In genomic region chr4:73222466-73223257, GRCh38 we compare ENCODE assay signal across 8 cellular contexts. TPM values are rescaled to one million over a fixed set of nuclear protein-coding genes. Genes with fewer than 3 reads are reported as not detected.
DNase-seq lines count a peak whose midpoint lies in the region; ATAC-seq lines count a peak whose summit lies in the region.

No MANE protein-coding gene starts in this region.

- CTCF ChIA-PET in CD8-positive, alpha-beta memory T cell (lab: Charles Lee), result interaction anchor here (1.3 to 2.5 kb wide), 2 partner anchors 11 to 35 kb away, joined by 3 to 8 read pairs; no protein-coding TSS in a partner anchor
- CTCF ChIA-PET in activated CD4-positive, alpha-beta T cell treated with anti-CD3 and anti-CD28 coated beads for 36 hours (lab: Charles Lee), result interaction anchor here (0.8 to 1.6 kb wide), 7 partner anchors 9 to 152 kb away, joined by 3 to 5 read pairs (median 4); no protein-coding TSS in a partner anchor

- H3K4me3 ChIP-seq in CD8-positive, alpha-beta memory T cell (ENCODE audit: low read length), result peak overlapping the region; percentile 58
- peak overlapping the region; percentile 100 for H3K4me3 ChIP-seq in endocrine pancreas (ENCODE audit: control insufficient read depth, insufficient read depth, low read length)

- intact Hi-C loops in activated CD4-positive, alpha-beta T cell treated with anti-CD3 and anti-CD28 coated beads for 36 hours (cut with DNase I, micrococcal nuclease), result loop anchor here (1.0 to 2.0 kb wide), 4 partner anchors 22 to 153 kb away; partner anchors contain the start of genes ANKRD17 (in 1 of the 2) and COX18 (in 1 of the 2)

- POLR2A ChIA-PET in CD8-positive, alpha-beta memory T cell (lab: Charles Lee), result interaction anchor here (0.5 to 1.3 kb wide), 4 partner anchors 11 to 41 kb away, joined by 3 to 18 read pairs (median 4); partner anchors contain the start of gene ANKRD17
- POLR2A ChIA-PET in activated CD4-positive, alpha-beta T cell treated with anti-CD3 and anti-CD28 coated beads for 36 hours (lab: Charles Lee), result no interaction called here

- H3K27ac Mint-ChIP-seq in CD8-positive, alpha-beta memory T cell, result no peak overlapping the region
- H3K27ac Mint-ChIP-seq in activated CD4-positive, alpha-beta T cell treated with anti-CD3 and anti-CD28 coated beads for 36 hours, result no peak overlapping the region

- no peaks in the 10 kb centered on the region for H3K9me3 ChIP-seq in CD8-positive, alpha-beta memory T cell (ENCODE audit: low read length)
- H3K9me3 ChIP-seq in endocrine pancreas (ENCODE audit: control insufficient read depth, low read length), result no peaks in the 10 kb centered on the region

- DNase-seq in CD8-positive, alpha-beta memory T cell, result peak; percentile 10 to 81 (median 66)
- peak; percentile 27 for DNase-seq in GM19238 (ENCODE audit: insufficient read length, low spot score)
- peak; percentile 80 to 89 for DNase-seq in NCI-H446 (lab: John Stamatoyannopoulos, UW)
- peak; percentile 65 for DNase-seq in activated CD4-positive, alpha-beta T cell treated with anti-CD3 and anti-CD28 coated beads for 36 hours
- peak; percentile 86 for DNase-seq in middle frontal gyrus (ENCODE audit: extremely low spot score, low spot score)
- DNase-seq in stimulated activated naive CD4-positive, alpha-beta T cell (lab: John Stamatoyannopoulos, UW), result peak; percentile 2 to 83 (median 66)

- H3K36me3 Mint-ChIP-seq in CD8-positive, alpha-beta memory T cell, result peaks cover 0 to 3% (median 0%) of the 10 kb centered on the region in 3 donors
- peaks cover 8% of the 10 kb centered on the region for H3K36me3 Mint-ChIP-seq in activated CD4-positive, alpha-beta T cell treated with anti-CD3 and anti-CD28 coated beads for 36 hours (ENCODE audit: low read depth)

- no peaks in the 10 kb centered on the region for H3K27me3 ChIP-seq in CD8-positive, alpha-beta memory T cell (ENCODE audit: insufficient read depth, low read length, poor library complexity, severe bottlenecking)
- H3K27me3 ChIP-seq in endocrine pancreas (ENCODE audit: control insufficient read depth, insufficient read depth, low read length), result no peaks in the 10 kb centered on the region

- H3K27ac ChIP-seq in CD8-positive, alpha-beta memory T cell (ENCODE audit: low read depth, low read length), result peak overlapping the region; percentile 70

- H3K9ac ChIP-seq in endocrine pancreas (ENCODE audit: control insufficient read depth, insufficient read depth, low read length), result peak overlapping the region; percentile 66

- peak; percentile 99 for ATAC-seq in HG03354 (IDR thresholded peaks at IDR 0.05; ENCODE audit: poor library complexity, severe bottlenecking, unreplicated experiment)
- peak; percentile 100 for ATAC-seq in activated CD4-positive, alpha-beta T cell treated with anti-CD3 and anti-CD28 coated beads for 36 hours

- H3K4me3 Mint-ChIP-seq in CD8-positive, alpha-beta memory T cell, result no peak overlapping the region
- H3K4me3 Mint-ChIP-seq in activated CD4-positive, alpha-beta T cell treated with anti-CD3 and anti-CD28 coated beads for 36 hours, result no peak overlapping the region

- peaks cover 36 to 48% (median 38%) of the 10 kb centered on the region in 3 donors for H3K4me1 Mint-ChIP-seq in CD8-positive, alpha-beta memory T cell
- peaks cover 27% of the 10 kb centered on the region for H3K4me1 Mint-ChIP-seq in activated CD4-positive, alpha-beta T cell treated with anti-CD3 and anti-CD28 coated beads for 36 hours

- H3K36me3 ChIP-seq in CD8-positive, alpha-beta memory T cell (ENCODE audit: insufficient read depth, low read length), result no peaks in the 10 kb centered on the region
- H3K36me3 ChIP-seq in endocrine pancreas (ENCODE audit: control insufficient read depth, insufficient read depth, low read length), result no peaks in the 10 kb centered on the region

- no peaks in the 10 kb centered on the region for H3K9me3 Mint-ChIP-seq in CD8-positive, alpha-beta memory T cell
- no peaks in the 10 kb centered on the region for H3K9me3 Mint-ChIP-seq in activated CD4-positive, alpha-beta T cell treated with anti-CD3 and anti-CD28 coated beads for 36 hours (ENCODE audit: low read depth)

- H3K4me1 ChIP-seq in CD8-positive, alpha-beta memory T cell (ENCODE audit: insufficient read depth, low read length), result peaks cover 24% of the 10 kb centered on the region
- H3K4me1 ChIP-seq in endocrine pancreas (ENCODE audit: control insufficient read depth, insufficient read depth, low read length), result peaks cover 29% of the 10 kb centered on the region

- H3K27me3 Mint-ChIP-seq in CD8-positive, alpha-beta memory T cell, result no peaks in the 10 kb centered on the region
- no peaks in the 10 kb centered on the region for H3K27me3 Mint-ChIP-seq in activated CD4-positive, alpha-beta T cell treated with anti-CD3 and anti-CD28 coated beads for 36 hours

RNA-seq across cellular contexts. Expression of gene ANKRD17, which starts 35.9 kb away (rescaled TPM):
- total RNA-seq in CD8-positive, alpha-beta memory T cell, result 10 to 100 TPM; 57.6 to 61.9 TPM
- polyA plus RNA-seq in CD8-positive, alpha-beta memory T cell, result 15.7 TPM
- total RNA-seq in activated CD4-positive, alpha-beta T cell treated with anti-CD3 and anti-CD28 coated beads for 36 hours, result 10 to 100 TPM; 58.4 to 63.7 TPM

Comparison
In these comparisons a context has a peak if more than half of its experiments do, and no peak if none do; other contexts are left out.
1. Peak in every context shown above with its lines: DNase-seq, ATAC-seq, H3K4me3 ChIP-seq and H3K27ac ChIP-seq.
2. DNase-seq: peak in every context shown above with its lines; median percentile 86 in middle frontal gyrus; 84 in NCI-H446; 66 in stimulated activated naive CD4-positive, alpha-beta T cell; 66 in CD8-positive, alpha-beta memory T cell; 65 in activated CD4-positive, alpha-beta T cell treated with anti-CD3 and anti-CD28 coated beads for 36 hours; 27 in GM19238.